7 cellular contexts compared by ENCODE assay signal in genomic region chr2:72137498-72138010, GRCh38. TPM values are rescaled to one million over a fixed set of nuclear protein-coding genes. Genes with fewer than 3 reads are reported as not detected.
DNase-seq lines count a peak whose midpoint lies in the region; ATAC-seq and TF ChIP-seq lines count a peak whose summit lies in the region.

No MANE protein-coding gene starts in this region.

- no peak for TF ChIP-seq EP300 in Ishikawa (IDR thresholded peaks at IDR 0.05; ENCODE audit: borderline replicate concordance)

- peaks cover 6% of the 10 kb centered on the region for H3K4me1 Mint-ChIP-seq in MCF 10A (ENCODE audit: insufficient read depth, unreplicated experiment)

- H3K4me1 ChIP-seq in left lung = peaks cover 0 to 5% of the 10 kb centered on the region in 2 donors

- H3K9me3 Mint-ChIP-seq in MCF 10A (ENCODE audit: unreplicated experiment) = no peaks in the 10 kb centered on the region

- peak overlapping the region; percentile 7 for H3K27ac Mint-ChIP-seq in MCF 10A (ENCODE audit: low read depth, unreplicated experiment)

- CTCF ChIA-PET in MCF 10A (lab: Yijun Ruan, JAX) = interaction anchor here (0.6 to 3.5 kb wide), 28 partner anchors 8 to 656 kb away, joined by 3 to 25 read pairs (median 4); no protein-coding TSS in a partner anchor

- DNase-seq in MCF 10A (ENCODE audit: unreplicated experiment) (peak; percentile 69), left lung (peak; percentile 40 to 85)
- DNase-seq in stimulated activated CD8-positive, alpha-beta memory T cell treated with anti-CD3 and anti-CD28 coated beads, Interleukin-12 subunit alpha, Interleukin-12 subunit beta, amount 100 ng/mL, for 4 hours (ENCODE audit: low read depth) = peak; percentile 18

- no peaks in the 10 kb centered on the region for H3K36me3 Mint-ChIP-seq in MCF 10A (ENCODE audit: insufficient read depth, unreplicated experiment)

- H3K4me3 ChIP-seq in left lung = no peak overlapping the region

- ATAC-seq in GM21619 (IDR thresholded peaks at IDR 0.05; ENCODE audit: unreplicated experiment) (peak; percentile 80), left lung (peak; percentile 87)

- H3K27me3 ChIP-seq in left lung = peaks cover 0 to 12% of the 10 kb centered on the region in 2 donors

- H3K36me3 ChIP-seq in left lung = no peaks in the 10 kb centered on the region

- TF ChIP-seq CTCF in GM12872 (IDR thresholded peaks at IDR 0.05; ENCODE audit: insufficient read depth, low read depth, low read length) (peak; percentile 85), VCaP (conservative IDR thresholded peaks at IDR 0.05) (peak; percentile 95), MCF 10A (IDR thresholded peaks at IDR 0.05; ENCODE audit: unreplicated experiment) (peak; percentile 96), left lung (IDR thresholded peaks at IDR 0.05) (peak; percentile 86 to 92)

- no TSS peak for BruUV-seq in MCF 10A (replicated peaks; lab: Mats Ljungman, UMichigan)

- peak; percentile 60 for TF ChIP-seq RAD21 in Ishikawa (IDR thresholded peaks at IDR 0.05; ENCODE audit: low read depth)

- intact Hi-C loops in MCF 10A (cut with micrococcal nuclease) = loop anchor here (1.0 kb wide), 1 partner anchor 213 kb away; no protein-coding TSS in a partner anchor
- intact Hi-C loops in left lung (cut with DNase I) = no loop called here

- H3K27ac ChIP-seq in VCaP (no peak overlapping the region), left lung (no peak overlapping the region)

- no peaks in the 10 kb centered on the region for H3K27me3 Mint-ChIP-seq in MCF 10A (ENCODE audit: insufficient read depth, unreplicated experiment)

- no peak overlapping the region for H3K4me3 Mint-ChIP-seq in MCF 10A (ENCODE audit: unreplicated experiment)

- POLR2A ChIA-PET in MCF 10A (lab: Yijun Ruan, JAX) = no interaction called here

- no peaks in the 10 kb centered on the region for H3K9me3 ChIP-seq in left lung

TF ChIP-seq in Ishikawa, 13 proteins besides CTCF, POLR2A, EP300 and RAD21:
- TF ChIP-seq TCF12 (IDR thresholded peaks at IDR 0.05; ENCODE audit: low read depth) = no peak
- no peak for TF ChIP-seq YY1 (IDR thresholded peaks at IDR 0.05; ENCODE audit: low read depth)
- no peak for TF ChIP-seq MAX (IDR thresholded peaks at IDR 0.05)
- TF ChIP-seq ZBTB7A (IDR thresholded peaks at IDR 0.05; ENCODE audit: low read depth) = no peak
- no peak for TF ChIP-seq CREB1 (IDR thresholded peaks at IDR 0.05; ENCODE audit: low read depth)
- no peak for TF ChIP-seq TAF1 (IDR thresholded peaks at IDR 0.05; ENCODE audit: low read depth)
- no peak for TF ChIP-seq USF1 (IDR thresholded peaks at IDR 0.05)
- TF ChIP-seq REST (IDR thresholded peaks at IDR 0.05; ENCODE audit: low read depth) = no peak
- TF ChIP-seq FOXM1 (IDR thresholded peaks at IDR 0.05; ENCODE audit: borderline replicate concordance, low read depth) = no peak
- no peak for TF ChIP-seq TEAD4 (IDR thresholded peaks at IDR 0.05)
- TF ChIP-seq CEBPB (IDR thresholded peaks at IDR 0.05) = no peak
- TF ChIP-seq NFIC (IDR thresholded peaks at IDR 0.05) = no peak
- no peak for TF ChIP-seq EGR1 (IDR thresholded peaks at IDR 0.05)
TF ChIP-seq in Ishikawa: peak in this region for 0.

RNA-seq across cellular contexts. Expression of gene CYP26B1, which starts 10.1 kb away (rescaled TPM):
- total RNA-seq in MCF 10A (2022) (14.1 and 16.9 TPM in 2 replicates), left lung (1 to 10 TPM; 3.1 to 4.7 TPM)

Comparison
In these comparisons a context has a peak if more than half of its experiments do, and no peak if none do; other contexts are left out.
1. DNase-seq: peak in every context shown above with its lines; median percentile 69 in MCF 10A; 62 in left lung; 18 in stimulated activated CD8-positive, alpha-beta memory T cell treated with anti-CD3 and anti-CD28 coated beads, Interleukin-12 subunit alpha, Interleukin-12 subunit beta, amount 100 ng/mL, for 4 hours.